1 cellular context compared by ENCODE assay signal in the genomic region with DNA sequence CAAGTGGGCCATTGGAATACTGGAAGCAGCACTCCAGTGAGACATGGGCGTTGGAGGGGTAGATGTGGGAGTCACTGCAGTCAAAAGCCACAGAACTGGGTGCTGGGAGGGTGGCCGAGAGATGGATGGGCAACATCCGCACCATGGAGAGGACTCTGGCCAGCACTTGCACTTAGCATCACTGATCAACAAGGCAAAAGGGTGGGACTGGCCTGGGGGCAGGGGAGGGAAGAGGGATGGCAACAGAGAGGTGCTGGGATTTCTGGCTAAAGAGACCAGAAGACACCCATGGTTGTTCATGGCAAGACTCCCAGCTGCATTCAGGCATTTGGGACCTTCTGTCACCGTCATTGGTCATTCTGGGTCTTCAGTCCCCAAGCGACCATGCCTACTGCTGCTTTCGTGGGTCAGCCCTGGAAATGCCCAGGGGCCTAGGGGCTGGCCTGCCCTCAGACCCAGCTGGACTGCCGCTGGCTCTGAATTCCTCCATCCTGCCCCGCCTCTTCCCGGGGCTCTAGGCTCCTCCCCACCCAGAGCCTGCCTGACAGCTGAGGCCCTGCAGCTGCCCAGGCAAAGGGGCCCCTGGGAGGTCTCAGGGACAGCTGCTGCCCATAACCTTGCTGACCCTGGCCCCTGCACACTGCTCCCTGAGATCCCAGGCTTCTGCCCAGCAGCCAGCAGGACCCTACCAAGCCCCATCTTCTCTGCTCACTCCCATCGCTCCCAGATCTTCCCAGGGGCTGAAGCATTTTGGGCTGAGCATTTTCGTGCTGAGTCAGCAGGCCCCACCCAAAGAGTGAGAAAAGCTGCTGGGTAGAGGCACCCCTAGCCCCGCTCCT.
TF ChIP-seq lines count a peak whose summit lies in the region.

No MANE protein-coding gene starts in this region.

TF ChIP-seq in K562, 482 proteins besides CTCF, POLR2A, EP300 and RAD21 (continues in another document):
- TF ChIP-seq ZNF717 (CRISPR knock-in tag; IDR thresholded peaks at IDR 0.05) (no peak), ZNF57 (CRISPR knock-in tag; IDR thresholded peaks at IDR 0.05) (no peak), NCOA4 (IDR thresholded peaks at IDR 0.05; ENCODE audit: partially characterized antibody) (no peak), DPF2 (IDR thresholded peaks at IDR 0.05) (0 out of 2 replicates have a peak, but pooled peaks have one; percentile 24), ZNF282 (CRISPR knock-in tag; IDR thresholded peaks at IDR 0.05) (no peak), SMAD4 (CRISPR knock-in tag; conservative IDR thresholded peaks at IDR 0.05) (no peak), XRCC5 (IDR thresholded peaks at IDR 0.05; ENCODE audit: low read depth, low read length) (no peak), ZNF707 (CRISPR knock-in tag; conservative IDR thresholded peaks at IDR 0.05) (no peak), CHD1 (IDR thresholded peaks at IDR 0.05; ENCODE audit: low read length) (no peak), ZSCAN29 (IDR thresholded peaks at IDR 0.05) (no peak), ZBTB43 (CRISPR knock-in tag; IDR thresholded peaks at IDR 0.05) (no peak), ARID1B (IDR thresholded peaks at IDR 0.05) (no peak), BHLHE40 (IDR thresholded peaks at IDR 0.05; ENCODE audit: low read length) (no peak), NFE2 (IDR thresholded peaks at IDR 0.05; ENCODE audit: low read depth) (peak; percentile 70), NRF1 (conservative IDR thresholded peaks at IDR 0.05 in 1 of 2, IDR thresholded peaks at IDR 0.05 in 1 of 2) (peak; percentile 18 to 22; a peak in 1 of 4 replicates), MBD1 (CRISPR knock-in tag; IDR thresholded peaks at IDR 0.05) (no peak), NCOR1 (IDR thresholded peaks at IDR 0.05) (no peak), TARDBP (IDR thresholded peaks at IDR 0.05) (no peak), ZMIZ1 (IDR thresholded peaks at IDR 0.05; ENCODE audit: low read depth in 2 of 2, low read length in 2 of 2) (no peak), E2F3 (CRISPR knock-in tag; IDR thresholded peaks at IDR 0.05) (no peak), FOS (IDR thresholded peaks at IDR 0.05; ENCODE audit: extremely low read depth, insufficient read length) (no peak), ZNF197 (CRISPR knock-in tag; IDR thresholded peaks at IDR 0.05; ENCODE audit: low read depth) (no peak), ARHGAP35 (IDR thresholded peaks at IDR 0.05; ENCODE audit: partially characterized antibody) (no peak), L3MBTL2 (IDR thresholded peaks at IDR 0.05) (no peak), CTBP1 (IDR thresholded peaks at IDR 0.05; ENCODE audit: borderline replicate concordance) (peak; percentile 33; the same call in 1 of the 2 replicates), PKNOX1 (IDR thresholded peaks at IDR 0.05) (peak; percentile 59; the same call in 1 of the 2 replicates), C11orf30 (IDR thresholded peaks at IDR 0.05; ENCODE audit: low read depth) (peak; percentile 99), PYGO2 (tag; IDR thresholded peaks at IDR 0.05) (no peak), RBM25 (IDR thresholded peaks at IDR 0.05; ENCODE audit: low read depth, low read length, severe bottlenecking) (no peak), ZNF384 (IDR thresholded peaks at IDR 0.05; ENCODE audit: low read depth, low read length) (no peak), POLR3A (IDR thresholded peaks at IDR 0.05; ENCODE audit: borderline replicate concordance, extremely low read depth, insufficient read depth, insufficient read length) (no peak), MAFG (tag; conservative IDR thresholded peaks at IDR 0.05) (peak; percentile 96), HNRNPK (IDR thresholded peaks at IDR 0.05; ENCODE audit: low read depth, low read length, poor library complexity, severe bottlenecking) (no peak), SOX6 (IDR thresholded peaks at IDR 0.05) (no peak), RCOR1 (IDR thresholded peaks at IDR 0.05; ENCODE audit: borderline replicate concordance in 1 of 2, low read depth in 2 of 2, low read length in 2 of 2) (peak in 1 of 2 experiments; percentile 10; a peak in 1 of 4 replicates), ZNF589 (CRISPR knock-in tag; IDR thresholded peaks at IDR 0.05; ENCODE audit: low read depth) (no peak), KAT7 (CRISPR knock-in tag; IDR thresholded peaks at IDR 0.05; ENCODE audit: borderline replicate concordance) (no peak), CLOCK (CRISPR knock-in tag; IDR thresholded peaks at IDR 0.05; ENCODE audit: borderline replicate concordance) (no peak), CBFB (CRISPR knock-in tag; IDR thresholded peaks at IDR 0.05) (no peak)
- TF ChIP-seq, protein P1, sequence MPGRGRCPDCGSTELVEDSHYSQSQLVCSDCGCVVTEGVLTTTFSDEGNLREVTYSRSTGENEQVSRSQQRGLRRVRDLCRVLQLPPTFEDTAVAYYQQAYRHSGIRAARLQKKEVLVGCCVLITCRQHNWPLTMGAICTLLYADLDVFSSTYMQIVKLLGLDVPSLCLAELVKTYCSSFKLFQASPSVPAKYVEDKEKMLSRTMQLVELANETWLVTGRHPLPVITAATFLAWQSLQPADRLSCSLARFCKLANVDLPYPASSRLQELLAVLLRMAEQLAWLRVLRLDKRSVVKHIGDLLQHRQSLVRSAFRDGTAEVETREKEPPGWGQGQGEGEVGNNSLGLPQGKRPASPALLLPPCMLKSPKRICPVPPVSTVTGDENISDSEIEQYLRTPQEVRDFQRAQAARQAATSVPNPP (IDR thresholded peaks at IDR 0.05; ENCODE audit: borderline replicate concordance, insufficient read depth, insufficient read length) = no peak
- TF ChIP-seq, protein P2, sequence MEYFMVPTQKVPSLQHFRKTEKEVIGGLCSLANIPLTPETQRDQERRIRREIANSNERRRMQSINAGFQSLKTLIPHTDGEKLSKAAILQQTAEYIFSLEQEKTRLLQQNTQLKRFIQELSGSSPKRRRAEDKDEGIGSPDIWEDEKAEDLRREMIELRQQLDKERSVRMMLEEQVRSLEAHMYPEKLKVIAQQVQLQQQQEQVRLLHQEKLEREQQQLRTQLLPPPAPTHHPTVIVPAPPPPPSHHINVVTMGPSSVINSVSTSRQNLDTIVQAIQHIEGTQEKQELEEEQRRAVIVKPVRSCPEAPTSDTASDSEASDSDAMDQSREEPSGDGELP (CRISPR knock-in tag; IDR thresholded peaks at IDR 0.05; ENCODE audit: borderline replicate concordance) = peak; percentile 70; the same call in 1 of the 2 replicates
- TF ChIP-seq, protein P3, sequence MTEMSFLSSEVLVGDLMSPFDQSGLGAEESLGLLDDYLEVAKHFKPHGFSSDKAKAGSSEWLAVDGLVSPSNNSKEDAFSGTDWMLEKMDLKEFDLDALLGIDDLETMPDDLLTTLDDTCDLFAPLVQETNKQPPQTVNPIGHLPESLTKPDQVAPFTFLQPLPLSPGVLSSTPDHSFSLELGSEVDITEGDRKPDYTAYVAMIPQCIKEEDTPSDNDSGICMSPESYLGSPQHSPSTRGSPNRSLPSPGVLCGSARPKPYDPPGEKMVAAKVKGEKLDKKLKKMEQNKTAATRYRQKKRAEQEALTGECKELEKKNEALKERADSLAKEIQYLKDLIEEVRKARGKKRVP (CRISPR knock-in tag; IDR thresholded peaks at IDR 0.05) = no peak
- TF ChIP-seq, protein P4, sequence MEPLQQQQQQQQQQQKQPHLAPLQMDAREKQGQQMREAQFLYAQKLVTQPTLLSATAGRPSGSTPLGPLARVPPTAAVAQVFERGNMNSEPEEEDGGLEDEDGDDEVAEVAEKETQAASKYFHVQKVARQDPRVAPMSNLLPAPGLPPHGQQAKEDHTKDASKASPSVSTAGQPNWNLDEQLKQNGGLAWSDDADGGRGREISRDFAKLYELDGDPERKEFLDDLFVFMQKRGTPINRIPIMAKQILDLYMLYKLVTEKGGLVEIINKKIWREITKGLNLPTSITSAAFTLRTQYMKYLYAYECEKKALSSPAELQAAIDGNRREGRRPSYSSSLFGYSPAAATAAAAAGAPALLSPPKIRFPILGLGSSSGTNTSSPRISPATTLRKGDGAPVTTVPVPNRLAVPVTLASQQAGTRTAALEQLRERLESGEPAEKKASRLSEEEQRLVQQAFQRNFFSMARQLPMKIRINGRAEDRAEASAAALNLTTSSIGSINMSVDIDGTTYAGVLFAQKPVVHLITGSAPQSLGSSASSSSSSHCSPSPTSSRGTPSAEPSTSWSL (CRISPR knock-in tag; IDR thresholded peaks at IDR 0.05; ENCODE audit: borderline replicate concordance) = no peak
- TF ChIP-seq, protein P5, sequence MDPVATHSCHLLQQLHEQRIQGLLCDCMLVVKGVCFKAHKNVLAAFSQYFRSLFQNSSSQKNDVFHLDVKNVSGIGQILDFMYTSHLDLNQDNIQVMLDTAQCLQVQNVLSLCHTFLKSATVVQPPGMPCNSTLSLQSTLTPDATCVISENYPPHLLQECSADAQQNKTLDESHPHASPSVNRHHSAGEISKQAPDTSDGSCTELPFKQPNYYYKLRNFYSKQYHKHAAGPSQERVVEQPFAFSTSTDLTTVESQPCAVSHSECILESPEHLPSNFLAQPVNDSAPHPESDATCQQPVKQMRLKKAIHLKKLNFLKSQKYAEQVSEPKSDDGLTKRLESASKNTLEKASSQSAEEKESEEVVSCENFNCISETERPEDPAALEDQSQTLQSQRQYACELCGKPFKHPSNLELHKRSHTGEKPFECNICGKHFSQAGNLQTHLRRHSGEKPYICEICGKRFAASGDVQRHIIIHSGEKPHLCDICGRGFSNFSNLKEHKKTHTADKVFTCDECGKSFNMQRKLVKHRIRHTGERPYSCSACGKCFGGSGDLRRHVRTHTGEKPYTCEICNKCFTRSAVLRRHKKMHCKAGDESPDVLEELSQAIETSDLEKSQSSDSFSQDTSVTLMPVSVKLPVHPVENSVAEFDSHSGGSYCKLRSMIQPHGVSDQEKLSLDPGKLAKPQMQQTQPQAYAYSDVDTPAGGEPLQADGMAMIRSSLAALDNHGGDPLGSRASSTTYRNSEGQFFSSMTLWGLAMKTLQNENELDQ (CRISPR knock-in tag; IDR thresholded peaks at IDR 0.05; ENCODE audit: borderline replicate concordance) = no peak
